Comparison of ENCODE assay signal across 8 cellular contexts in genomic region chr3:88058593-88059379, GRCh38. TPM values are rescaled to one million over a fixed set of nuclear protein-coding genes. Genes with fewer than 3 reads are reported as not detected.
DNase-seq lines count a peak whose midpoint lies in the region; ATAC-seq and TF ChIP-seq lines count a peak whose summit lies in the region.

A gene with protein sequence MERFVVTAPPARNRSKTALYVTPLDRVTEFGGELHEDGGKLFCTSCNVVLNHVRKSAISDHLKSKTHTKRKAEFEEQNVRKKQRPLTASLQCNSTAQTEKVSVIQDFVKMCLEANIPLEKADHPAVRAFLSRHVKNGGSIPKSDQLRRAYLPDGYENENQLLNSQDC (minus strand): TSS chr3:88059005. CDS start chr3:88055976, 3,029 bp downstream.
Gene ZNF654, plus strand, starts transcription at chr3:88059255. Its CDS starts 65 bp downstream, at chr3:88059320.

- peaks cover 0 to 20% of the 10 kb centered on the region in 2 donors for H3K36me3 ChIP-seq in left lung

- peak; percentile 86 for DNase-seq in NCI-H774 (lab: John Stamatoyannopoulos, UW)
- peak; percentile 99 for DNase-seq in activated CD4-positive, alpha-beta T cell treated with anti-CD3 and anti-CD28 coated beads, Interleukin-2, amount 50 U/mL, for 4 hours
- peak; percentile 99 for DNase-seq in dermis blood vessel endothelial cell
- DNase-seq in left lung, result peak; percentile 97
- DNase-seq in stimulated activated CD4-positive, alpha-beta T cell treated with anti-CD3 and anti-CD28 coated beads, Interleukin-2, amount 100 ng/mL, for 48 hours, result peak; percentile 97 to 98

- no peaks in the 10 kb centered on the region for H3K27me3 ChIP-seq in left lung

- ATAC-seq in GM19395 (IDR thresholded peaks at IDR 0.05; ENCODE audit: unreplicated experiment), result peak; percentile 95
- ATAC-seq in HG03565 (IDR thresholded peaks at IDR 0.05; ENCODE audit: unreplicated experiment), result peak; percentile 88
- peak; percentile 95 for ATAC-seq in left lung

- peak within 1 kb of the TSS; percentile 90 for H3K4me3 ChIP-seq in left lung

- peaks cover 32 to 50% of the 10 kb centered on the region in 2 donors for H3K4me1 ChIP-seq in left lung

- no peaks in the 10 kb centered on the region for H3K9me3 ChIP-seq in left lung

- no peak for TF ChIP-seq CTCF in C4-2B (conservative IDR thresholded peaks at IDR 0.05)
- no peak for TF ChIP-seq CTCF in left lung (IDR thresholded peaks at IDR 0.05)

- intact Hi-C loops in left lung (cut with DNase I), result no loop called here

- H3K27ac ChIP-seq in C4-2B (peak within 1 kb of the TSS; percentile 92), left lung (peak within 1 kb of the TSS; percentile 96 to 99)

RNA-seq across cellular contexts. Expression of the first gene that starts in this region (rescaled TPM):
- total RNA-seq in dermis blood vessel endothelial cell (74.4 and 83.5 TPM in 2 replicates), left lung (10 to 100 TPM; 62.3 to 69.9 TPM)

RNA-seq across cellular contexts. Expression of gene ZNF654, which starts in this region (rescaled TPM):
- 20.4 and 25.4 TPM in 2 replicates for total RNA-seq in dermis blood vessel endothelial cell
- 10 to 100 TPM; 12.5 to 14.2 TPM for total RNA-seq in left lung

Comparison
In these comparisons a context has a peak if more than half of its experiments do, and no peak if none do; other contexts are left out.
1. Peak in every context shown above with its lines: DNase-seq, ATAC-seq, H3K4me3 ChIP-seq and H3K27ac ChIP-seq.